8 cellular contexts compared by ENCODE assay signal in the genomic region with DNA sequence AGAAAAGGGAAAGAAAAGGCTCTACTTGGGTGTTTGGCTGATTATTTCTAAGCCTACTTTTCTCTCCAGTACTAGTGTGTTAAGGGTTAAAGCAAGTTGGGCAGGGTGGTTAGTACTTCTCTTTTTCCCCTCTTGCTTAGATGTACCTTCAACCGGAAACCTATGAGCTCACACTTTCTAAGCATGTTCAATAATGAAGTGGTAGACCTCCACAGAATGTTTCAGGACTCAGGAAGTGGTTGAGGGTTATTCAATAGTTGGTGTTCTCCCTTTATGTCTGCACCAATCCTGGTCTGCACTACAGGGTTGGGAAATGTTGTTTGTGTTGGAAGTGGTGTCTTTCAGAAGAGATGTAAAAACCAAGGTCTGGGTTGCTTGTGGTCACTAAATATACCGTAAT.
A peak's percentile ranks its signal among the peaks of the same experiment; 100 is the strongest.
DNase-seq lines count a peak whose midpoint lies in the region; ATAC-seq and TF ChIP-seq lines count a peak whose summit lies in the region.

No MANE protein-coding gene starts in this region.

- H3K27me3 ChIP-seq in right cardiac atrium (ENCODE audit: control insufficient read depth, insufficient read depth) (no peaks in the 10 kb centered on the region), foreskin keratinocyte (no peaks in the 10 kb centered on the region)

- intact Hi-C loops in right cardiac atrium (cut with DNase I) = loop anchor here in 2 of 4 donors (10.0 kb wide), 1 partner anchor 48 kb away; a partner anchor contains a TSS

- 69% methylated on average over 2 of the region's 2 CpGs for WGBS in right cardiac atrium

- TF ChIP-seq POLR2A in NB4 (IDR thresholded peaks at IDR 0.05; ENCODE audit: extremely low read depth, insufficient read length) = no peak

- ATAC-seq in GM18868 (IDR thresholded peaks at IDR 0.05; ENCODE audit: unreplicated experiment) (peak; percentile 97), HG02588 (IDR thresholded peaks at IDR 0.05; ENCODE audit: unreplicated experiment) (peak; percentile 98), right cardiac atrium (peak; percentile 47 to 58), foreskin keratinocyte (no peak)

- DNase-seq in NB4 (ENCODE audit: low read depth) (peak; percentile 99), right cardiac atrium (no peak), foreskin keratinocyte (no peak), NCI-H526 (lab: John Stamatoyannopoulos, UW) (no peak), NCI-H524 treated with DMSO at 0.1 percent for 48 hours (lab: John Stamatoyannopoulos, UW) (no peak)
- no peak for DNase-seq in activated CD8-positive, alpha-beta memory T cell treated with anti-CD3 and anti-CD28 coated beads for 24 hours

- H3K27ac ChIP-seq in right cardiac atrium (ENCODE audit: low read length) = no peak overlapping the region
- H3K27ac ChIP-seq in foreskin keratinocyte = no peak overlapping the region

- no peak for TF ChIP-seq CTCF in NB4 (IDR thresholded peaks at IDR 0.05; ENCODE audit: low read depth, low read length)
- no peak for TF ChIP-seq CTCF in foreskin keratinocyte (conservative IDR thresholded peaks at IDR 0.05)

- H3K4me3 ChIP-seq in NB4 (ENCODE audit: low read depth, low read length) (peak overlapping the region; percentile 7), right cardiac atrium (ENCODE audit: low read length) (no peak overlapping the region)

- H3K4me1 ChIP-seq in right cardiac atrium (ENCODE audit: control insufficient read depth, insufficient read depth, low read length) (peaks cover 3% of the 10 kb centered on the region), foreskin keratinocyte (no peaks in the 10 kb centered on the region)

- no peaks in the 10 kb centered on the region for H3K9me3 ChIP-seq in right cardiac atrium (ENCODE audit: control insufficient read depth, low read length)
